ENCODE assay signal across 30 cellular contexts in the genomic region with DNA sequence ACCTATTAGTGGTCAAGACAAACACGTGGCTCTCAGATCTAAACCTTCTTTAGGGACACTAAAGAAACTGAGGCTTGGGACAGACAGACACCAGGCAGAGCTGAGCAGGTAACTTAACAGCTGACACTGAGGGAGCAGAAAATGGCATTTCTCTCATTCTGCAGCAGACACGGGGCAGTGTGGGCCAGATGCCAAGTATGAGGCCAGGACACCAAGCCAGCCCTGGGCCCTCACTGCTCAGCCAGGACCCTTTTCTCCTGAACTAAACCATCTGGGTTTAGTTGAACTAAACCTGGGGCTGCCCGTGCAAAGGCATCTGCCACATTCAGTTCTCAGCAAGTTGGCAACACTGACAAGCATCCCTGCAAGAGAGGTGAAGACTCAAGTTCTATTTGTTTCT.
"Had no signal": no experiment of that assay in that cellular context is flagged by ENCODE, and none has a peak within 500 bp of the region (broad histone marks: within the 10 kb centered on the region; RNA-seq: fewer than 3 reads in every experiment).

No MANE protein-coding gene starts in this region.

- H3K4me2 ChIP-seq: hepatocyte had no signal

- DNase-seq: activated CD4-positive, alpha-beta T cell treated with anti-CD3 and anti-CD28 coated beads for 36 hours; activated CD4-positive, alpha-beta T cell treated with anti-CD3 and anti-CD28 coated beads, Interleukin-2, amount 10 ng/mL, durations not matched to agents 7 days and 5 days; activated CD4-positive, alpha-beta T cell treated with anti-CD3 and anti-CD28 coated beads, Interleukin-2, amount 50 U/mL, for 4 hours; activated CD4-positive, CD25-positive, alpha-beta regulatory T cell; activated CD4-positive, CD25-positive, alpha-beta regulatory T cell treated with anti-CD3 and anti-CD28 coated beads, Interleukin-2, amount 50 U/mL, for 72 hours; activated CD8-positive, alpha-beta memory T cell treated with anti-CD3 and anti-CD28 coated beads for 24 hours; activated CD8-positive, alpha-beta T cell treated with anti-CD3 and anti-CD28 coated beads for 36 hours; activated effector memory CD4-positive, alpha-beta T cell treated with Interleukin-2 at 50 U/mL for 16 hours; activated naive CD4-positive, alpha-beta T cell treated with anti-CD3 and anti-CD28 coated beads for 36 hours; activated naive CD8-positive, alpha-beta T cell treated with anti-CD3 and anti-CD28 coated beads for 36 hours; activated naive CD8-positive, alpha-beta T cell treated with anti-CD3 and anti-CD28 coated beads, Interleukin-2, amount 50 U/mL, for 24 hours; activated T-cell treated with anti-CD3 and anti-CD28 coated beads, Interleukin-2, amount 50 U/mL, for 4 hours; adrenal gland; central memory CD4-positive, alpha-beta T cell; cortex of kidney; dermis blood vessel endothelial cell; effector CD4-positive, alpha-beta T cell; effector memory CD8-positive, alpha-beta T cell; erythroblast; foreskin keratinocyte; heart right ventricle; T-helper 2 cell had no signal

- H3K79me2 ChIP-seq: hepatocyte had no signal

- H3K4me3 Mint-ChIP-seq: activated CD4-positive, alpha-beta T cell treated with anti-CD3 and anti-CD28 coated beads for 36 hours; activated CD4-positive, alpha-beta T cell treated with anti-CD3 and anti-CD28 coated beads, Interleukin-2, amount 10 ng/mL, durations not matched to agents 7 days and 5 days; activated CD8-positive, alpha-beta T cell treated with anti-CD3 and anti-CD28 coated beads for 36 hours; activated naive CD4-positive, alpha-beta T cell treated with anti-CD3 and anti-CD28 coated beads for 36 hours; activated naive CD4-positive, alpha-beta T cell treated with anti-CD3 and anti-CD28 coated beads, Interleukin-2, amount 50 U/mL, for 24 hours; activated naive CD8-positive, alpha-beta T cell treated with anti-CD3 and anti-CD28 coated beads for 36 hours; activated naive CD8-positive, alpha-beta T cell treated with anti-CD3 and anti-CD28 coated beads, Interleukin-2, amount 50 U/mL, for 24 hours; activated T-cell treated with anti-CD3 and anti-CD28 coated beads, Interleukin-2, amount 50 U/mL, for 4 hours; activated T-helper 17 cell treated with anti-CD3 and anti-CD28 coated beads, Interleukin-2, amount 50 U/mL, for 72 hours; brain; effector memory CD8-positive, alpha-beta T cell had no signal

- H2AFZ ChIP-seq: hepatocyte had no signal

- H3K4me1 Mint-ChIP-seq: activated CD4-positive, alpha-beta T cell treated with anti-CD3 and anti-CD28 coated beads for 36 hours; activated CD4-positive, alpha-beta T cell treated with anti-CD3 and anti-CD28 coated beads, Interleukin-2, amount 10 ng/mL, durations not matched to agents 7 days and 5 days; activated naive CD4-positive, alpha-beta T cell treated with anti-CD3 and anti-CD28 coated beads, Interleukin-2, amount 50 U/mL, for 24 hours; activated naive CD8-positive, alpha-beta T cell treated with anti-CD3 and anti-CD28 coated beads for 36 hours; activated naive CD8-positive, alpha-beta T cell treated with anti-CD3 and anti-CD28 coated beads, Interleukin-2, amount 50 U/mL, for 24 hours had no signal

- H3K27me3 ChIP-seq: adrenal gland, breast epithelium, cardiac muscle cell, esophagus muscularis mucosa, foreskin keratinocyte, gastroesophageal sphincter, heart right ventricle, hepatocyte had no signal

- H3K4me3 ChIP-seq: adrenal gland, breast epithelium, cardiac muscle cell, esophagus muscularis mucosa, gastroesophageal sphincter, heart right ventricle, hepatocyte had no signal

- H3K27me3 Mint-ChIP-seq: activated CD4-positive, alpha-beta T cell treated with anti-CD3 and anti-CD28 coated beads for 36 hours; activated CD4-positive, alpha-beta T cell treated with anti-CD3 and anti-CD28 coated beads, Interleukin-2, amount 10 ng/mL, durations not matched to agents 7 days and 5 days; activated CD8-positive, alpha-beta T cell treated with anti-CD3 and anti-CD28 coated beads for 36 hours; activated naive CD4-positive, alpha-beta T cell treated with anti-CD3 and anti-CD28 coated beads, Interleukin-2, amount 50 U/mL, for 24 hours; activated naive CD8-positive, alpha-beta T cell treated with anti-CD3 and anti-CD28 coated beads for 36 hours; activated naive CD8-positive, alpha-beta T cell treated with anti-CD3 and anti-CD28 coated beads, Interleukin-2, amount 50 U/mL, for 24 hours; activated T-helper 17 cell treated with anti-CD3 and anti-CD28 coated beads, Interleukin-2, amount 50 U/mL, for 72 hours; brain; effector memory CD8-positive, alpha-beta T cell had no signal

- H3K4me1 ChIP-seq: adrenal gland, breast epithelium had no signal

- H3K36me3 ChIP-seq: breast epithelium had no signal

- H3K27ac Mint-ChIP-seq: activated CD4-positive, alpha-beta T cell treated with anti-CD3 and anti-CD28 coated beads for 36 hours; activated CD4-positive, alpha-beta T cell treated with anti-CD3 and anti-CD28 coated beads, Interleukin-2, amount 10 ng/mL, durations not matched to agents 7 days and 5 days; activated CD8-positive, alpha-beta T cell treated with anti-CD3 and anti-CD28 coated beads for 36 hours; activated naive CD4-positive, alpha-beta T cell treated with anti-CD3 and anti-CD28 coated beads for 36 hours; activated naive CD4-positive, alpha-beta T cell treated with anti-CD3 and anti-CD28 coated beads, Interleukin-2, amount 50 U/mL, for 24 hours; activated naive CD8-positive, alpha-beta T cell treated with anti-CD3 and anti-CD28 coated beads for 36 hours; activated naive CD8-positive, alpha-beta T cell treated with anti-CD3 and anti-CD28 coated beads, Interleukin-2, amount 50 U/mL, for 24 hours; activated T-helper 17 cell treated with anti-CD3 and anti-CD28 coated beads, Interleukin-2, amount 50 U/mL, for 72 hours; effector memory CD8-positive, alpha-beta T cell had no signal

- ATAC-seq: activated CD4-positive, alpha-beta T cell treated with anti-CD3 and anti-CD28 coated beads for 36 hours; activated CD8-positive, alpha-beta T cell treated with anti-CD3 and anti-CD28 coated beads for 36 hours; activated naive CD8-positive, alpha-beta T cell treated with anti-CD3 and anti-CD28 coated beads, Interleukin-2, amount 50 U/mL, for 24 hours; activated T-cell treated with anti-CD3 and anti-CD28 coated beads, Interleukin-2, amount 50 U/mL, for 4 hours; activated T-helper 17 cell treated with anti-CD3 and anti-CD28 coated beads, Interleukin-2, amount 50 U/mL, for 72 hours; effector memory CD8-positive, alpha-beta T cell; foreskin keratinocyte; gastroesophageal sphincter; heart right ventricle had no signal

- H3K9me3 ChIP-seq: adrenal gland, breast epithelium, esophagus muscularis mucosa, gastroesophageal sphincter, heart right ventricle had no signal

- H3K27ac ChIP-seq: adrenal gland, breast epithelium, esophagus muscularis mucosa, foreskin keratinocyte, gastroesophageal sphincter, hepatocyte had no signal

- H3K9me3 Mint-ChIP-seq: activated CD4-positive, alpha-beta T cell treated with anti-CD3 and anti-CD28 coated beads, Interleukin-2, amount 10 ng/mL, durations not matched to agents 7 days and 5 days; activated CD8-positive, alpha-beta T cell treated with anti-CD3 and anti-CD28 coated beads for 36 hours; activated naive CD4-positive, alpha-beta T cell treated with anti-CD3 and anti-CD28 coated beads for 36 hours; activated naive CD4-positive, alpha-beta T cell treated with anti-CD3 and anti-CD28 coated beads, Interleukin-2, amount 50 U/mL, for 24 hours; activated naive CD8-positive, alpha-beta T cell treated with anti-CD3 and anti-CD28 coated beads for 36 hours; activated naive CD8-positive, alpha-beta T cell treated with anti-CD3 and anti-CD28 coated beads, Interleukin-2, amount 50 U/mL, for 24 hours; activated T-cell treated with anti-CD3 and anti-CD28 coated beads, Interleukin-2, amount 50 U/mL, for 4 hours; activated T-helper 17 cell treated with anti-CD3 and anti-CD28 coated beads, Interleukin-2, amount 50 U/mL, for 72 hours; brain; effector memory CD8-positive, alpha-beta T cell had no signal
